28 cellular contexts compared by ENCODE assay signal in the genomic region with DNA sequence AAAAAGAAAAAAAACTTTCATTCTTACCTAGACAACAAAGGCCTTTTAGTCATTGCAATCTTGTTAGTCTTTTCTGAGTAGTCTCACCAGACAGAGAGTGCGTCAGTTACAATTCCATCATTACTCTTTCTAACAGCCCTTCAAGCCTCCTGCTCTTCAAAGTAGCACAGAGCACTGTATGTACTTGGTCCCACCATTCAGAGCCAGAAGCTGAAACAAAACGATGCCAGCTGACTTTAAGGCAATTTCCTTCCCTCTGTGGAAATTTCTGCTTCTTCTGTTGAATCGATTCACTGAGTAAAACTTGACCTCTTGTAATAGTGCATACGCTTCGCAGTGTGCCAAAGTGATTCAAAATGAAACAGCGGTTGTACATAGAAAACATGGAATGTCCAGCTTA. TPM values are rescaled to one million over a fixed set of nuclear protein-coding genes. Genes with fewer than 3 reads are reported as not detected.
DNase-seq lines count a peak whose midpoint lies in the region; TF ChIP-seq lines count a peak whose summit lies in the region.
"Had no signal": no experiment of that assay in that cellular context is flagged by ENCODE, and none has a peak within 500 bp of the region (broad histone marks: within the 10 kb centered on the region; RNA-seq: fewer than 3 reads in every experiment).

No MANE protein-coding gene starts in this region.

- H2AFZ ChIP-seq in fibroblast of lung (ENCODE audit: low read length) = no peak overlapping the region

- peak overlapping the region; percentile 7 for H3K4me2 ChIP-seq in fibroblast of lung (ENCODE audit: extremely low read depth, insufficient read depth, low read length)
- H3K4me2 ChIP-seq: BLaER1 had no signal

- no peak overlapping the region for H3K4me3 ChIP-seq in AG10803 (ENCODE audit: low read length)
- peak overlapping the region in 1 of 4 experiments; percentile 52 for H3K4me3 ChIP-seq in fibroblast of lung (replicated peaks in 1 of 4; ENCODE audit: control extremely low read depth in 1 of 4, insufficient read depth in 1 of 4, low read depth in 3 of 4, low read length in 4 of 4)
- no peak overlapping the region for H3K4me3 ChIP-seq in skeletal muscle cell (ENCODE audit: low read depth, low read length)
- H3K4me3 ChIP-seq: BLaER1, left ventricle myocardium inferior, ovary, Peyer's patch had no signal

- no peaks in the 10 kb centered on the region for H3K4me1 ChIP-seq in fibroblast of lung (ENCODE audit: control insufficient read depth, extremely low read depth, insufficient read depth, low read length)
- H3K4me1 ChIP-seq: BLaER1, left ventricle myocardium inferior, Peyer's patch had no signal

- H3K9me3 ChIP-seq in fibroblast of lung (ENCODE audit: control insufficient read depth, insufficient read depth, low read depth, low read length) = no peaks in the 10 kb centered on the region
- H3K9me3 ChIP-seq: BLaER1, left ventricle myocardium inferior, ovary, Peyer's patch had no signal

- DNase-seq in AG10803 (ENCODE audit: low read depth) = peak; percentile 23
- peak; percentile 51 for DNase-seq in RPMI7951 (ENCODE audit: low read depth)
- peak; percentile 80 to 93 for DNase-seq in fibroblast of lung (ENCODE audit: low read depth in 2 of 2)
- peak; percentile 29 for DNase-seq in skeletal muscle cell (ENCODE audit: low read depth)
- DNase-seq in GOT3 (lab: John Stamatoyannopoulos, UW) = no peak
- no peak for DNase-seq in T-helper 9 cell
- no peak for DNase-seq in middle frontal gyrus (ENCODE audit: extremely low spot score, low spot score)
- DNase-seq: activated CD4-positive, alpha-beta T cell treated with anti-CD3 and anti-CD28 coated beads for 36 hours; activated CD8-positive, alpha-beta memory T cell treated with anti-CD3 and anti-CD28 coated beads, Interleukin-2, amount 50 U/mL, for 48 hours; activated CD8-positive, alpha-beta T cell treated with anti-CD3 and anti-CD28 coated beads for 36 hours; activated naive CD4-positive, alpha-beta T cell treated with anti-CD3 and anti-CD28 coated beads, Interleukin-2, amount 10 ng/mL, durations not matched to agents 7 days and 5 days; amniotic stem cell; DMS153; immature natural killer cell; left ventricle myocardium inferior; MV-4-11; naive thymus-derived CD4-positive, alpha-beta T cell; NCI-H1436 treated with DMSO at 0.1 percent for 48 hours; NCI-H2107; NCI-H446; NCI-H774; ovary; Peyer's patch; SIG-M5; stimulated activated naive CD4-positive, alpha-beta T cell treated with Interleukin-2 at 50 U/mL for 16 hours; SW 1271 had no signal

- H3K27ac ChIP-seq in fibroblast of lung (ENCODE audit: insufficient read depth, low read length) = no peak overlapping the region
- H3K27ac ChIP-seq: BLaER1, left ventricle myocardium inferior, ovary, Peyer's patch had no signal

- no peak overlapping the region for H3K9ac ChIP-seq in fibroblast of lung (ENCODE audit: insufficient read depth, low read length)
- H3K9ac ChIP-seq: BLaER1 had no signal

- TF ChIP-seq CTCF in AG10803 (conservative IDR thresholded peaks at IDR 0.05; ENCODE audit: low read length) (no peak), fibroblast of lung (conservative IDR thresholded peaks at IDR 0.05 in 1 of 2, IDR thresholded peaks at IDR 0.05 in 1 of 2; ENCODE audit: low read depth in 1 of 2, low read length in 2 of 2) (no peak)

- no peaks in the 10 kb centered on the region for H3K36me3 ChIP-seq in fibroblast of lung (ENCODE audit: control insufficient read depth, insufficient read depth, low read length)
- H3K36me3 ChIP-seq: BLaER1, left ventricle myocardium inferior, ovary, Peyer's patch had no signal

- H3K79me2 ChIP-seq in fibroblast of lung (ENCODE audit: control insufficient read depth, insufficient read depth, low read length) = no peaks in the 10 kb centered on the region

- no peaks in the 10 kb centered on the region for H4K20me1 ChIP-seq in fibroblast of lung (ENCODE audit: control insufficient read depth, extremely low read depth, insufficient read depth, low read length)
- H4K20me1 ChIP-seq: BLaER1 had no signal

- no peaks in the 10 kb centered on the region for H3K27me3 ChIP-seq in fibroblast of lung (ENCODE audit: control insufficient read depth, insufficient read depth, low read length)
- H3K27me3 ChIP-seq: BLaER1, ovary, Peyer's patch had no signal

RNA-seq across cellular contexts. Expression of a gene that starts 57.7 kb away (rescaled TPM):
- total RNA-seq in RPMI7951 (2014; rRNA removed; shearing (Covaris generic)) = 18.2 and 20.1 TPM in 2 replicates
- 3.6 and 7.4 TPM in 2 replicates for total RNA-seq in fibroblast of lung
- polyA plus RNA-seq in fibroblast of lung = 2.7 and 5.7 TPM in 2 replicates
- polyA plus RNA-seq in fibroblast of lung (2012) = 2.4 and 4.0 TPM in 2 replicates
- polyA minus RNA-seq in fibroblast of lung (ENCODE audit: low replicate concordance) = 8.2 and 10.2 TPM in 2 replicates
- total RNA-seq: activated CD4-positive, alpha-beta T cell treated with anti-CD3 and anti-CD28 coated beads for 36 hours; activated CD8-positive, alpha-beta T cell treated with anti-CD3 and anti-CD28 coated beads for 36 hours; activated T-helper 1 cell treated with anti-CD3 and anti-CD28 coated beads, Interleukin-12 subunit alpha, Interleukin-12 subunit beta, Interleukin-2, Interleukin-4 antibody, amounts not matched to agents 30 ng/mL and 10 ng/mL and 1 ng/mL, durations not matched to agents 14 hours and 24 hours and 36 hours; naive thymus-derived CD4-positive, alpha-beta T cell had no signal
- polyA plus RNA-seq: immature natural killer cell; naive thymus-derived CD4-positive, alpha-beta T cell had no signal

Comparison
In these comparisons a context has a peak if more than half of its experiments do, and no peak if none do; other contexts are left out.
1. DNase-seq: peak in AG10803 (single experiment), RPMI7951 (single experiment), fibroblast of lung (2 of 2) and skeletal muscle cell (single experiment); none in GOT3 (single experiment), T-helper 9 cell (single experiment) and middle frontal gyrus (single experiment).